In the genomic region with DNA sequence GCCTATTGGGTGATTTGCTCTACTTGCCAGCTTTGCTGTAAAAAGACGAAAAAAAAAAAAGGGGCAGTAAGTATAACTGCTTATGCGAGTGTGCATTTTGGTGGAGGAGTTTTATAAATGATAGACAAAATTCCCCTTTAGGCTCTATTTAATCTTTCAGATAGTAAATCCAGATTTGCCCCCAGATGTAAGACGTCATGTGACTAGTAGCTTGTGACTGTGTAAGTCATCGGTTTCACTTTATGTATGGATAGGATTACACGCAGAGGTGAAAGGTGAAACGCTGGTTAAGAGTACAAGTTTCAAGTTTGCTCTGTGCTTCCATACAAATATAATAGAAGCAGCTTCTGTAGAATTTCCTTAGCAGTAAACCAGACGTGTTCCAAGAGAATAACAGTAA, we compare ENCODE assay signal across 38 cellular contexts. TPM values are rescaled to one million over a fixed set of nuclear protein-coding genes. Genes with fewer than 3 reads are reported as not detected.
A peak's percentile ranks its signal among the peaks of the same experiment; 100 is the strongest.
DNase-seq lines count a peak whose midpoint lies in the region; ATAC-seq and TF ChIP-seq lines count a peak whose summit lies in the region.
"Had no signal": no experiment of that assay in that cellular context is flagged by ENCODE, and none has a peak within 500 bp of the region (broad histone marks: within the 10 kb centered on the region; RNA-seq: fewer than 3 reads in every experiment).

No MANE protein-coding gene starts in this region.

- no peak for TF ChIP-seq CTCF in CD14-positive monocyte (IDR thresholded peaks at IDR 0.05)
- TF ChIP-seq CTCF in CD4-positive, alpha-beta T cell (IDR thresholded peaks at IDR 0.05): no peak

- no peaks in the 10 kb centered on the region for H3K9me3 ChIP-seq in Karpas-422 (ENCODE audit: low read length)
- H3K9me3 ChIP-seq in trophoblast cell (ENCODE audit: insufficient read depth, low read depth, low read length): no peaks in the 10 kb centered on the region
- H3K9me3 ChIP-seq in CD4-positive, alpha-beta T cell (ENCODE audit: control insufficient read depth, low read length): no peaks in the 10 kb centered on the region
- H3K9me3 ChIP-seq: breast epithelium, neutrophil, SJSA1, suprapubic skin, upper lobe of right lung had no signal

- peaks cover 60 to 71% of the 10 kb centered on the region in 2 donors for H3K36me3 Mint-ChIP-seq in CD14-positive monocyte
- H3K36me3 Mint-ChIP-seq in dendritic cell treated with granulocyte-macrophage colony-stimulating factor and Interleukin-4, amounts not matched to agents 40 ng/mL and 50 ng/mL, for 4 days (ENCODE audit: low read depth): peaks cover 76% of the 10 kb centered on the region
- H3K36me3 Mint-ChIP-seq in CD4-positive, alpha-beta T cell (ENCODE audit: low read depth): no peaks in the 10 kb centered on the region
- H3K36me3 Mint-ChIP-seq: activated naive CD8-positive, alpha-beta T cell treated with anti-CD3 and anti-CD28 coated beads for 36 hours; naive B cell; T-cell had no signal

- H2AFZ ChIP-seq in Karpas-422 (ENCODE audit: low read length) (no peak overlapping the region), trophoblast cell (ENCODE audit: insufficient read depth, low read length, poor library complexity) (no peak overlapping the region)

- no peak overlapping the region for H3K23ac ChIP-seq in trophoblast cell (ENCODE audit: low read length)

- CTCF ChIA-PET in CD4-positive, alpha-beta T cell (lab: Charles Lee): no interaction called here

- H3K4me2 ChIP-seq in Karpas-422 (ENCODE audit: low read depth, low read length, poor library complexity, severe bottlenecking) (peak overlapping the region; percentile 34), trophoblast cell (ENCODE audit: low read length) (no peak overlapping the region)

- H2BK12ac ChIP-seq in trophoblast cell (ENCODE audit: low read length): no peak overlapping the region

- H3K4me1 ChIP-seq in Karpas-422 (ENCODE audit: low read length) (no peaks in the 10 kb centered on the region), trophoblast cell (ENCODE audit: control insufficient read depth in 1 of 2, insufficient read depth in 2 of 2, low read length in 2 of 2) (peaks cover 0 to 2% of the 10 kb centered on the region in 2 experiments)
- H3K4me1 ChIP-seq: breast epithelium had no signal

- H4K20me1 ChIP-seq in Karpas-422 (ENCODE audit: insufficient read depth, low read depth, low read length): no peaks in the 10 kb centered on the region

- H3K27ac Mint-ChIP-seq in CD14-positive monocyte: peak overlapping the region in 6 of 7 donors; percentile 3 to 69 (median 66)
- H3K27ac Mint-ChIP-seq in dendritic cell treated with granulocyte-macrophage colony-stimulating factor and Interleukin-4, amounts not matched to agents 40 ng/mL and 50 ng/mL, for 4 days: peak overlapping the region; percentile 33
- no peak overlapping the region for H3K27ac Mint-ChIP-seq in CD4-positive, alpha-beta T cell
- H3K27ac Mint-ChIP-seq: activated CD4-positive, alpha-beta T cell treated with anti-CD3 and anti-CD28 coated beads, Interleukin-2, amount 10 ng/mL, durations not matched to agents 7 days and 5 days; activated naive CD8-positive, alpha-beta T cell treated with anti-CD3 and anti-CD28 coated beads for 36 hours; naive B cell; T-cell had no signal

- intact Hi-C loops in CD14-positive monocyte (cut with micrococcal nuclease) (no loop called here), cardiac septum (cut with DNase I) (no loop called here)
- intact Hi-C loops in dendritic cell treated with granulocyte-macrophage colony-stimulating factor and Interleukin-4, amounts not matched to agents 40 ng/mL and 50 ng/mL, for 4 days (cut with micrococcal nuclease): no loop called here
- intact Hi-C loops in CD4-positive, alpha-beta T cell (cut with DNase I, micrococcal nuclease): no loop called here

- no peak overlapping the region for H4K8ac ChIP-seq in trophoblast cell (ENCODE audit: low read depth, low read length)

- H4K12ac ChIP-seq in trophoblast cell (ENCODE audit: low read depth, low read length): no peak overlapping the region

- peak overlapping the region; percentile 13 for H2BK5ac ChIP-seq in trophoblast cell (ENCODE audit: low read depth, low read length, poor library complexity)

- H3K18ac ChIP-seq in trophoblast cell (ENCODE audit: low read length): no peak overlapping the region

- no peaks in the 10 kb centered on the region for H3K9me3 Mint-ChIP-seq in CD14-positive monocyte
- no peaks in the 10 kb centered on the region for H3K9me3 Mint-ChIP-seq in dendritic cell treated with granulocyte-macrophage colony-stimulating factor and Interleukin-4, amounts not matched to agents 40 ng/mL and 50 ng/mL, for 4 days
- no peaks in the 10 kb centered on the region for H3K9me3 Mint-ChIP-seq in CD4-positive, alpha-beta T cell
- H3K9me3 Mint-ChIP-seq: activated CD4-positive, alpha-beta T cell treated with anti-CD3 and anti-CD28 coated beads, Interleukin-2, amount 10 ng/mL, durations not matched to agents 7 days and 5 days; activated naive CD8-positive, alpha-beta T cell treated with anti-CD3 and anti-CD28 coated beads for 36 hours; mesothelial cell of epicardium; naive B cell; T-cell had no signal

- no peak overlapping the region for H3K4me3 ChIP-seq in Karpas-422 (ENCODE audit: low read length)
- no peak overlapping the region for H3K4me3 ChIP-seq in trophoblast cell (ENCODE audit: low read depth, low read length)
- H3K4me3 ChIP-seq: breast epithelium, SJSA1, suprapubic skin, upper lobe of right lung had no signal

- H3K14ac ChIP-seq in trophoblast cell (ENCODE audit: low read length): no peak overlapping the region

- ATAC-seq in HG02938 (IDR thresholded peaks at IDR 0.05; ENCODE audit: unreplicated experiment) (no peak), GM21619 (IDR thresholded peaks at IDR 0.05; ENCODE audit: unreplicated experiment) (no peak)
- no peak for ATAC-seq in CD4-positive, alpha-beta T cell (ENCODE audit: poor library complexity)
- ATAC-seq: HepG2, T-cell, upper lobe of right lung had no signal

- H2AK5ac ChIP-seq in trophoblast cell (ENCODE audit: low read length): no peak overlapping the region

- no peaks in the 10 kb centered on the region for H3K79me1 ChIP-seq in trophoblast cell (ENCODE audit: low read length)

- H4K91ac ChIP-seq in trophoblast cell (ENCODE audit: low read depth, low read length): no peak overlapping the region

- H3K4me3 Mint-ChIP-seq in CD14-positive monocyte: no peak overlapping the region
- H3K4me3 Mint-ChIP-seq in dendritic cell treated with granulocyte-macrophage colony-stimulating factor and Interleukin-4, amounts not matched to agents 40 ng/mL and 50 ng/mL, for 4 days: peak overlapping the region; percentile 13
- H3K4me3 Mint-ChIP-seq in CD4-positive, alpha-beta T cell: no peak overlapping the region
- H3K4me3 Mint-ChIP-seq: activated CD4-positive, alpha-beta T cell treated with anti-CD3 and anti-CD28 coated beads, Interleukin-2, amount 10 ng/mL, durations not matched to agents 7 days and 5 days; activated naive CD8-positive, alpha-beta T cell treated with anti-CD3 and anti-CD28 coated beads for 36 hours; mesothelial cell of epicardium; naive B cell; T-cell had no signal

- no CpG with 5 or more reads among the region's 7 CpGs for WGBS in trophoblast cell (ENCODE audit: extremely low coverage, insufficient coverage, insufficient read length)

- H3K27ac ChIP-seq in Karpas-422 (ENCODE audit: low read length) (no peak overlapping the region), trophoblast cell (ENCODE audit: low read depth, low read length) (no peak overlapping the region)
- no peak overlapping the region for H3K27ac ChIP-seq in CD4-positive, alpha-beta T cell (ENCODE audit: low read depth, low read length)
- H3K27ac ChIP-seq: breast epithelium, C4-2B, neutrophil, SJSA1, suprapubic skin, upper lobe of right lung, WERI-Rb-1 had no signal

- H3K9me2 ChIP-seq in Karpas-422 (replicated peaks; ENCODE audit: insufficient read depth, low read length): no peaks in the 10 kb centered on the region

- no peaks in the 10 kb centered on the region for H3K27me3 Mint-ChIP-seq in CD14-positive monocyte (ENCODE audit: low read depth in 3 of 3)
- no peaks in the 10 kb centered on the region for H3K27me3 Mint-ChIP-seq in dendritic cell treated with granulocyte-macrophage colony-stimulating factor and Interleukin-4, amounts not matched to agents 40 ng/mL and 50 ng/mL, for 4 days
- H3K27me3 Mint-ChIP-seq in CD4-positive, alpha-beta T cell: no peaks in the 10 kb centered on the region
- H3K27me3 Mint-ChIP-seq: T-cell had no signal

- H3K36me3 ChIP-seq in Karpas-422 (ENCODE audit: insufficient read depth, low read length): no peaks in the 10 kb centered on the region
- H3K36me3 ChIP-seq in trophoblast cell (ENCODE audit: control insufficient read depth in 1 of 2, insufficient read depth in 2 of 2, low read length in 2 of 2): peaks cover 11 to 21% of the 10 kb centered on the region in 2 experiments
- H3K36me3 ChIP-seq: breast epithelium, WERI-Rb-1 had no signal

- POLR2A ChIA-PET in CD4-positive, alpha-beta T cell (lab: Charles Lee): no interaction called here

- no peak overlapping the region for H3K9ac ChIP-seq in Karpas-422 (ENCODE audit: low read length)
- H3K9ac ChIP-seq in trophoblast cell (ENCODE audit: low read length): no peak overlapping the region

- H3K79me2 ChIP-seq in Karpas-422 (ENCODE audit: low read length): no peaks in the 10 kb centered on the region
- H3K79me2 ChIP-seq in trophoblast cell (ENCODE audit: control insufficient read depth, insufficient read depth, low read length, poor library complexity): peaks cover 2% of the 10 kb centered on the region

- H3K27me3 ChIP-seq in Karpas-422 (ENCODE audit: low read length) (no peaks in the 10 kb centered on the region), trophoblast cell (ENCODE audit: insufficient read depth, low read length) (no peaks in the 10 kb centered on the region)
- peaks cover 3% of the 10 kb centered on the region for H3K27me3 ChIP-seq in CD4-positive, alpha-beta T cell (ENCODE audit: control insufficient read depth, insufficient read depth, low read length)
- H3K27me3 ChIP-seq: breast epithelium, neutrophil, SJSA1, suprapubic skin, upper lobe of right lung had no signal

- DNase-seq in CD14-positive monocyte (ENCODE audit: low spot score) (no peak), Karpas-422 (no peak), trophoblast cell (no peak), cardiac septum (ENCODE audit: low spot score) (no peak)
- DNase-seq in CD4-positive, alpha-beta T cell: no peak
- DNase-seq: activated CD4-positive, alpha-beta T cell treated with anti-CD3 and anti-CD28 coated beads, Interleukin-2, amount 10 ng/mL, durations not matched to agents 7 days and 5 days; activated effector memory CD4-positive, alpha-beta T cell treated with anti-CD3 and anti-CD28 coated beads, Interleukin-2, amount 50 U/mL, for 16 hours; activated naive CD8-positive, alpha-beta T cell treated with anti-CD3 and anti-CD28 coated beads for 36 hours; activated T-cell treated with anti-CD3 and anti-CD28 coated beads, Interleukin-2, amount 50 U/mL, for 1 hour; anterior cingulate cortex; DND-41; effector memory CD4-positive, alpha-beta T cell; H7; naive B cell; NCI-H1694; NCI-H446; NCI-H748 treated with DMSO at 0.1 percent for 48 hours; RPMI8226; small intestine; stimulated activated naive CD4-positive, alpha-beta T cell treated with Interleukin-2 at 50 U/mL for 16 hours; T-cell; upper lobe of right lung; WERI-Rb-1 had no signal

- H2BK120ac ChIP-seq in trophoblast cell (ENCODE audit: insufficient read depth, low read length, poor library complexity): no peak overlapping the region

- H3K4ac ChIP-seq in trophoblast cell (ENCODE audit: low read depth, low read length): no peak overlapping the region

- H3K4me1 Mint-ChIP-seq in CD14-positive monocyte: peaks cover 63% of the 10 kb centered on the region
- peaks cover 58% of the 10 kb centered on the region for H3K4me1 Mint-ChIP-seq in dendritic cell treated with granulocyte-macrophage colony-stimulating factor and Interleukin-4, amounts not matched to agents 40 ng/mL and 50 ng/mL, for 4 days (ENCODE audit: low read depth)
- no peaks in the 10 kb centered on the region for H3K4me1 Mint-ChIP-seq in CD4-positive, alpha-beta T cell (ENCODE audit: low read depth)
- H3K4me1 Mint-ChIP-seq: activated CD4-positive, alpha-beta T cell treated with anti-CD3 and anti-CD28 coated beads, Interleukin-2, amount 10 ng/mL, durations not matched to agents 7 days and 5 days; activated naive CD8-positive, alpha-beta T cell treated with anti-CD3 and anti-CD28 coated beads for 36 hours; naive B cell; T-cell had no signal

RNA-seq across cellular contexts. Expression of gene RAB32, which starts 7.9 kb away (rescaled TPM):
- 100 to 1,000 TPM; 429 to 588 TPM for polyA plus RNA-seq in CD14-positive monocyte
- total RNA-seq in Karpas-422 (2014; rRNA removed; shearing (Covaris generic); ENCODE audit: low replicate concordance): not detected in 2 replicates
- 83.1 and 86.5 TPM in 2 replicates for polyA plus RNA-seq in trophoblast cell (2013)
- 8.2 TPM for total RNA-seq in cardiac septum
- total RNA-seq in CD4-positive, alpha-beta T cell: under 1 TPM; 0.44 to 0.47 TPM
- total RNA-seq: activated naive CD8-positive, alpha-beta T cell treated with anti-CD3 and anti-CD28 coated beads for 36 hours had no signal

RNA-seq across cellular contexts. Expression of gene ADGB, which starts 47.2 kb away (rescaled TPM):
- not detected for polyA plus RNA-seq in CD14-positive monocyte
- total RNA-seq in Karpas-422 (2014; rRNA removed; shearing (Covaris generic); ENCODE audit: low replicate concordance): not detected in 2 replicates
- 0.10 and 0.12 TPM in 2 replicates for polyA plus RNA-seq in trophoblast cell (2013)
- total RNA-seq in cardiac septum: not detected
- total RNA-seq in CD4-positive, alpha-beta T cell: not detected
- total RNA-seq: A172; activated CD4-positive, alpha-beta T cell treated with anti-CD3 and anti-CD28 coated beads, Interleukin-2, amount 10 ng/mL, durations not matched to agents 7 days and 5 days; activated naive CD8-positive, alpha-beta T cell treated with anti-CD3 and anti-CD28 coated beads for 36 hours; breast epithelium; epithelial cell of proximal tubule; H7; HepG2; mesothelial cell of epicardium; pulmonary artery endothelial cell; SJSA1; T-cell; upper lobe of right lung had no signal
- polyA plus RNA-seq: HepG2, keratinocyte, liver, small intestine had no signal
